14 cellular contexts compared by ENCODE assay signal in genomic region chr16:83336630-83337029, GRCh38.
A peak's percentile ranks its signal among the peaks of the same experiment; 100 is the strongest.
DNase-seq lines count a peak whose midpoint lies in the region; ATAC-seq and TF ChIP-seq lines count a peak whose summit lies in the region.
"Had no signal": no experiment of that assay in that cellular context is flagged by ENCODE, and none has a peak within 500 bp of the region (broad histone marks: within the 10 kb centered on the region; RNA-seq: fewer than 3 reads in every experiment).

No MANE protein-coding gene starts in this region.

- H3K79me2 ChIP-seq in fibroblast of lung (ENCODE audit: control insufficient read depth, insufficient read depth, low read length): no peaks in the 10 kb centered on the region

- no peak for TF ChIP-seq EP300 in stomach (IDR thresholded peaks at IDR 0.05)

- TF ChIP-seq POLR2A in vagina (IDR thresholded peaks at IDR 0.05) (no peak), stomach (IDR thresholded peaks at IDR 0.05) (no peak)

- intact Hi-C loops in vagina (cut with DNase I) (no loop called here), stomach (cut with DNase I; ENCODE audit: low total_unique reads) (no loop called here), left cardiac atrium (cut with DNase I) (no loop called here)

- no peak overlapping the region for H3K27ac ChIP-seq in RWPE2 (ENCODE audit: poor library complexity, severe bottlenecking)
- H3K27ac ChIP-seq in fibroblast of lung (ENCODE audit: insufficient read depth, low read length): no peak overlapping the region
- H3K27ac ChIP-seq in vagina: peak overlapping the region; percentile 13
- H3K27ac ChIP-seq in stomach: no peak overlapping the region
- H3K27ac ChIP-seq: heart right ventricle, left lung, uterus had no signal

- ATAC-seq in RWPE2 (ENCODE audit: low read depth) (peak; percentile 81), left cardiac atrium (no peak)
- ATAC-seq: heart right ventricle, left lung had no signal

- no peaks in the 10 kb centered on the region for H4K20me1 ChIP-seq in fibroblast of lung (ENCODE audit: control insufficient read depth, extremely low read depth, insufficient read depth, low read length)

- H3K36me3 ChIP-seq in RWPE2 (ENCODE audit: low read depth) (no peaks in the 10 kb centered on the region), fibroblast of lung (ENCODE audit: control insufficient read depth, insufficient read depth, low read length) (no peaks in the 10 kb centered on the region), vagina (no peaks in the 10 kb centered on the region), stomach (no peaks in the 10 kb centered on the region)
- H3K36me3 ChIP-seq: heart right ventricle, left lung, uterus had no signal

- H3K4me3 ChIP-seq in RWPE2 (ENCODE audit: severe bottlenecking): no peak overlapping the region
- no peak overlapping the region for H3K4me3 ChIP-seq in fibroblast of lung (replicated peaks in 1 of 4; ENCODE audit: control extremely low read depth in 1 of 4, insufficient read depth in 1 of 4, low read depth in 3 of 4, low read length in 4 of 4)
- H3K4me3 ChIP-seq in vagina: no peak overlapping the region
- no peak overlapping the region for H3K4me3 ChIP-seq in stomach
- H3K4me3 ChIP-seq: heart right ventricle, left lung, uterus had no signal

- H3K9me3 ChIP-seq in RWPE2 (ENCODE audit: severe bottlenecking) (no peaks in the 10 kb centered on the region), fibroblast of lung (ENCODE audit: control insufficient read depth, insufficient read depth, low read depth, low read length) (no peaks in the 10 kb centered on the region), vagina (no peaks in the 10 kb centered on the region), stomach (no peaks in the 10 kb centered on the region)
- H3K9me3 ChIP-seq: heart right ventricle, left lung, uterus had no signal

- DNase-seq in NCI-H748 (lab: John Stamatoyannopoulos, UW; ENCODE audit: unreplicated experiment): peak; percentile 62
- DNase-seq in NCI-H748 treated with DMSO at 0.1 percent for 48 hours (lab: John Stamatoyannopoulos, UW): no peak
- no peak for DNase-seq in RWPE2 (ENCODE audit: low spot score)
- peak; percentile 67 to 76 for DNase-seq in fibroblast of lung (ENCODE audit: low read depth in 2 of 2)
- DNase-seq in vagina (ENCODE audit: extremely low spot score in 2 of 2): no peak
- DNase-seq in stomach: no peak
- no peak for DNase-seq in activated gamma-delta T cell treated with Interleukin-2 at 50 U/mL for 16 hours
- no peak for DNase-seq in left cardiac atrium
- DNase-seq: activated CD4-positive, alpha-beta T cell treated with anti-CD3 and anti-CD28 coated beads, Interleukin-2, amount 50 U/mL, for 4 hours; activated effector memory CD4-positive, alpha-beta T cell treated with Interleukin-2 at 50 U/mL for 16 hours; heart right ventricle; left lung; NCI-H187 treated with DMSO at 0.1 percent for 48 hours; uterus had no signal

- 61 to 86% (median 79%) methylated on average over 2 of the region's 2 CpGs for WGBS in stomach, 5 donors

- H2AFZ ChIP-seq in fibroblast of lung (ENCODE audit: low read length): no peak overlapping the region

- no peak overlapping the region for H3K9ac ChIP-seq in fibroblast of lung (ENCODE audit: insufficient read depth, low read length)

- TF ChIP-seq CTCF in RWPE2 (IDR thresholded peaks at IDR 0.05; ENCODE audit: poor library complexity, severe bottlenecking): no peak
- TF ChIP-seq CTCF in fibroblast of lung (conservative IDR thresholded peaks at IDR 0.05 in 1 of 2, IDR thresholded peaks at IDR 0.05 in 1 of 2; ENCODE audit: low read depth in 1 of 2, low read length in 2 of 2): no peak
- TF ChIP-seq CTCF in vagina (IDR thresholded peaks at IDR 0.05): no peak
- TF ChIP-seq CTCF in stomach (IDR thresholded peaks at IDR 0.05): no peak

- peaks cover 12% of the 10 kb centered on the region for H3K4me1 ChIP-seq in RWPE2 (ENCODE audit: insufficient read depth, poor library complexity, severe bottlenecking)
- H3K4me1 ChIP-seq in fibroblast of lung (ENCODE audit: control insufficient read depth, extremely low read depth, insufficient read depth, low read length): no peaks in the 10 kb centered on the region
- H3K4me1 ChIP-seq in vagina: no peaks in the 10 kb centered on the region
- no peaks in the 10 kb centered on the region for H3K4me1 ChIP-seq in stomach
- H3K4me1 ChIP-seq: left lung, uterus had no signal

- H3K27me3 ChIP-seq in RWPE2 (ENCODE audit: insufficient read depth, poor library complexity, severe bottlenecking) (no peaks in the 10 kb centered on the region), fibroblast of lung (ENCODE audit: control insufficient read depth, insufficient read depth, low read length) (no peaks in the 10 kb centered on the region), vagina (no peaks in the 10 kb centered on the region), stomach (no peaks in the 10 kb centered on the region)
- H3K27me3 ChIP-seq: heart right ventricle, left lung, uterus had no signal

- H3K4me2 ChIP-seq in fibroblast of lung (ENCODE audit: extremely low read depth, insufficient read depth, low read length): no peak overlapping the region

Comparison
In these comparisons a context has a peak if more than half of its experiments do, and no peak if none do; other contexts are left out.
1. DNase-seq: peak in NCI-H748 (single experiment) and fibroblast of lung (2 of 2); none in NCI-H748 treated with DMSO at 0.1 percent for 48 hours (single experiment), RWPE2 (single experiment), vagina (0 of 2), stomach (single experiment), activated gamma-delta T cell treated with Interleukin-2 at 50 U/mL for 16 hours (single experiment) and left cardiac atrium (single experiment).